Comparison of ENCODE assay signal across 1 cellular context in the genomic region with DNA sequence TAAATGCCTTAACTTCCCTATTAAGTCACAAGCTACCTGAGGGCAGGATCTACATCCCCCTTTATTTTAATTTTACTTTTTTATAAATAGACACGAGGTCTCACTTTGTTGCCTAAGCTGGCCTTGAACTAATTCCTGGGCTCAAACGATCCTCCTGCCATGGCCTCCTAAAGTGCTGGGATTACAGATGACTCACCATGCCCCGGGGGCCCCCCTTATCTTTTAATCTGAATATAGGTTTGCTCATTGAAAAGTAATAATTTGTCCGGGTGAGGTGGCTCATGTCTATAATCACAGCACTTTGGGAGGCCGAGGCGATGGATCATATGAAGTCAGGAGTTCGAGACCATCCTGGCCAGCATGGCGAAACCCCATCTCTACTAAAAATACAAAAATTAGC.
TF ChIP-seq lines count a peak whose summit lies in the region.

No MANE protein-coding gene starts in this region.

TF ChIP-seq in GM23338, 12 proteins besides CTCF, POLR2A, EP300 and RAD21 (continued from another document):
- no peak for TF ChIP-seq POLR2AphosphoS5 (IDR thresholded peaks at IDR 0.05; ENCODE audit: low read depth)
- TF ChIP-seq, protein P1, sequence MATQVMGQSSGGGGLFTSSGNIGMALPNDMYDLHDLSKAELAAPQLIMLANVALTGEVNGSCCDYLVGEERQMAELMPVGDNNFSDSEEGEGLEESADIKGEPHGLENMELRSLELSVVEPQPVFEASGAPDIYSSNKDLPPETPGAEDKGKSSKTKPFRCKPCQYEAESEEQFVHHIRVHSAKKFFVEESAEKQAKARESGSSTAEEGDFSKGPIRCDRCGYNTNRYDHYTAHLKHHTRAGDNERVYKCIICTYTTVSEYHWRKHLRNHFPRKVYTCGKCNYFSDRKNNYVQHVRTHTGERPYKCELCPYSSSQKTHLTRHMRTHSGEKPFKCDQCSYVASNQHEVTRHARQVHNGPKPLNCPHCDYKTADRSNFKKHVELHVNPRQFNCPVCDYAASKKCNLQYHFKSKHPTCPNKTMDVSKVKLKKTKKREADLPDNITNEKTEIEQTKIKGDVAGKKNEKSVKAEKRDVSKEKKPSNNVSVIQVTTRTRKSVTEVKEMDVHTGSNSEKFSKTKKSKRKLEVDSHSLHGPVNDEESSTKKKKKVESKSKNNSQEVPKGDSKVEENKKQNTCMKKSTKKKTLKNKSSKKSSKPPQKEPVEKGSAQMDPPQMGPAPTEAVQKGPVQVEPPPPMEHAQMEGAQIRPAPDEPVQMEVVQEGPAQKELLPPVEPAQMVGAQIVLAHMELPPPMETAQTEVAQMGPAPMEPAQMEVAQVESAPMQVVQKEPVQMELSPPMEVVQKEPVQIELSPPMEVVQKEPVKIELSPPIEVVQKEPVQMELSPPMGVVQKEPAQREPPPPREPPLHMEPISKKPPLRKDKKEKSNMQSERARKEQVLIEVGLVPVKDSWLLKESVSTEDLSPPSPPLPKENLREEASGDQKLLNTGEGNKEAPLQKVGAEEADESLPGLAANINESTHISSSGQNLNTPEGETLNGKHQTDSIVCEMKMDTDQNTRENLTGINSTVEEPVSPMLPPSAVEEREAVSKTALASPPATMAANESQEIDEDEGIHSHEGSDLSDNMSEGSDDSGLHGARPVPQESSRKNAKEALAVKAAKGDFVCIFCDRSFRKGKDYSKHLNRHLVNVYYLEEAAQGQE (IDR thresholded peaks at IDR 0.05; ENCODE audit: unreplicated experiment) = no peak
TF ChIP-seq in GM23338: peak in this region for 0.
